ENCODE assay signal across 8 cellular contexts in genomic region chr11:36449566-36450390, GRCh38.
DNase-seq lines count a peak whose midpoint lies in the region; ATAC-seq lines count a peak whose summit lies in the region.

No MANE protein-coding gene starts in this region.

- peak overlapping the region; percentile 45 for H3K9ac ChIP-seq in mucosa of stomach (ENCODE audit: low read length)

- H3K9me3 Mint-ChIP-seq in activated T-helper 1 cell treated with anti-CD3 and anti-CD28 coated beads, Interleukin-12 subunit alpha, Interleukin-12 subunit beta, Interleukin-2, Interleukin-4 antibody, amounts not matched to agents 30 ng/mL and 10 ng/mL and 1 ng/mL, durations not matched to agents 14 hours and 24 hours and 36 hours: no peaks in the 10 kb centered on the region

- no peak overlapping the region for H3K4me3 ChIP-seq in mucosa of stomach (ENCODE audit: low read length)

- no peak for DNase-seq in activated T-helper 1 cell treated with anti-CD3 and anti-CD28 coated beads, Interleukin-12 subunit alpha, Interleukin-12 subunit beta, Interleukin-2, Interleukin-4 antibody, amounts not matched to agents 30 ng/mL and 10 ng/mL and 1 ng/mL, durations not matched to agents 14 hours and 24 hours and 36 hours (ENCODE audit: low spot score)
- DNase-seq in 8988T: no peak
- no peak for DNase-seq in T1000 (lab: John Stamatoyannopoulos, UW)
- DNase-seq in NCI-H82 treated with DMSO at 0.1 percent for 48 hours (lab: John Stamatoyannopoulos, UW; ENCODE audit: unreplicated experiment): no peak
- DNase-seq in H4 (ENCODE audit: low spot score): no peak

- intact Hi-C loops in activated T-helper 1 cell treated with anti-CD3 and anti-CD28 coated beads, Interleukin-12 subunit alpha, Interleukin-12 subunit beta, Interleukin-2, Interleukin-4 antibody, amounts not matched to agents 30 ng/mL and 10 ng/mL and 1 ng/mL, durations not matched to agents 14 hours and 24 hours and 36 hours (cut with micrococcal nuclease): loop anchor here (2.0 kb wide), 1 partner anchor 29 kb away; no protein-coding TSS in a partner anchor

- H3K27ac Mint-ChIP-seq in activated T-helper 1 cell treated with anti-CD3 and anti-CD28 coated beads, Interleukin-12 subunit alpha, Interleukin-12 subunit beta, Interleukin-2, Interleukin-4 antibody, amounts not matched to agents 30 ng/mL and 10 ng/mL and 1 ng/mL, durations not matched to agents 14 hours and 24 hours and 36 hours: no peak overlapping the region

- peaks cover 72% of the 10 kb centered on the region for H3K36me3 Mint-ChIP-seq in activated T-helper 1 cell treated with anti-CD3 and anti-CD28 coated beads, Interleukin-12 subunit alpha, Interleukin-12 subunit beta, Interleukin-2, Interleukin-4 antibody, amounts not matched to agents 30 ng/mL and 10 ng/mL and 1 ng/mL, durations not matched to agents 14 hours and 24 hours and 36 hours (ENCODE audit: low read depth)

- peak; percentile 79 for ATAC-seq in GM18502 (IDR thresholded peaks at IDR 0.05; ENCODE audit: poor library complexity, unreplicated experiment)
- peak; percentile 54 for ATAC-seq in HG02642 (IDR thresholded peaks at IDR 0.05; ENCODE audit: poor library complexity, unreplicated experiment)

- H3K27me3 ChIP-seq in mucosa of stomach (ENCODE audit: control insufficient read depth, insufficient read depth, low read length): no peaks in the 10 kb centered on the region

- no peaks in the 10 kb centered on the region for H3K9me3 ChIP-seq in mucosa of stomach (ENCODE audit: control insufficient read depth, low read length)

- no peaks in the 10 kb centered on the region for H3K36me3 ChIP-seq in mucosa of stomach (ENCODE audit: control insufficient read depth, insufficient read depth, low read length)

- H3K27me3 Mint-ChIP-seq in activated T-helper 1 cell treated with anti-CD3 and anti-CD28 coated beads, Interleukin-12 subunit alpha, Interleukin-12 subunit beta, Interleukin-2, Interleukin-4 antibody, amounts not matched to agents 30 ng/mL and 10 ng/mL and 1 ng/mL, durations not matched to agents 14 hours and 24 hours and 36 hours (ENCODE audit: insufficient read depth): no peaks in the 10 kb centered on the region

- H3K4me1 ChIP-seq in mucosa of stomach (ENCODE audit: control insufficient read depth, insufficient read depth, low read length): peaks cover 16% of the 10 kb centered on the region

- peaks cover 49% of the 10 kb centered on the region for H3K4me1 Mint-ChIP-seq in activated T-helper 1 cell treated with anti-CD3 and anti-CD28 coated beads, Interleukin-12 subunit alpha, Interleukin-12 subunit beta, Interleukin-2, Interleukin-4 antibody, amounts not matched to agents 30 ng/mL and 10 ng/mL and 1 ng/mL, durations not matched to agents 14 hours and 24 hours and 36 hours (ENCODE audit: low read depth)

- peak overlapping the region; percentile 12 for H3K4me3 Mint-ChIP-seq in activated T-helper 1 cell treated with anti-CD3 and anti-CD28 coated beads, Interleukin-12 subunit alpha, Interleukin-12 subunit beta, Interleukin-2, Interleukin-4 antibody, amounts not matched to agents 30 ng/mL and 10 ng/mL and 1 ng/mL, durations not matched to agents 14 hours and 24 hours and 36 hours
